18 cellular contexts compared by ENCODE assay signal in the genomic region with DNA sequence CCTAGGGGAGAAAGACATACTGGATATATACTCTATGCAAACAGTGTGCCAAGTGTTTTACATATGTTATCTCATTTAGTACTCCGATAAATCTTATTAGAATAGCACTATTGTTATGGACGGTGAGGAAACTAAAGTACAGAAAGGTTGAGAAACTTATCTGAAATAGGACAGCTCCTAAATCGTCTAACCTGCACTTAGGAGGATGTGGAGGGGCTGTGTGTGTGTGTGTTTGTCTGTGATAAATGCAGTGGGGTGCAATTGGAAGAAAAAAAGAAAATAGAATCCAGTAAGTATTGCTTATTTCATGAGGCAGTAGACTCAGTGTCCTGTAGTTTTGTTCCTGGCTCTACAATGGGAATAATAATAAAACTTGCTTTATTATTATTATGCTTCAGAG.
DNase-seq lines count a peak whose midpoint lies in the region; ATAC-seq, FAIRE-seq and TF ChIP-seq lines count a peak whose summit lies in the region.
"Had no signal": no experiment of that assay in that cellular context is flagged by ENCODE, and none has a peak within 500 bp of the region (broad histone marks: within the 10 kb centered on the region; RNA-seq: fewer than 3 reads in every experiment).

No MANE protein-coding gene starts in this region.

- DNase-seq in activated CD8-positive, alpha-beta T cell treated with anti-CD3 and anti-CD28 coated beads, Interleukin-2, amount 10 ng/mL, durations not matched to agents 7 days and 5 days, result no peak
- DNase-seq in activated CD8-positive, alpha-beta T cell treated with anti-CD3 and anti-CD28 coated beads for 36 hours, result no peak
- DNase-seq in A549 (ENCODE audit: low read depth in 1 of 2, low spot score in 1 of 2), result no peak
- no peak for DNase-seq in MM.1S
- no peak for DNase-seq in central memory CD8-positive, alpha-beta T cell (ENCODE audit: low spot score in 2 of 2)
- DNase-seq in NCI-H1436 (lab: John Stamatoyannopoulos, UW), result no peak
- DNase-seq in stimulated activated CD4-positive, alpha-beta T cell treated with anti-CD3 and anti-CD28 coated beads, Interleukin-1b, Interleukin-23, amount 100 ng/mL, for 48 hours, result no peak
- DNase-seq: AML-193, GF-D8, GM23248, MG63, NCI-H1105, NCI-H187, NCI-H748 treated with DMSO at 0.1 percent for 48 hours had no signal

- no peak for TF ChIP-seq POLR2A in A549 (IDR thresholded peaks at IDR 0.05; ENCODE audit: low read length)

- POLR2A ChIA-PET in activated CD8-positive, alpha-beta T cell treated with anti-CD3 and anti-CD28 coated beads, Interleukin-2, amount 10 ng/mL, durations not matched to agents 7 days and 5 days (lab: Charles Lee), result interaction anchor here (0.6 to 1.1 kb wide), 4 partner anchors 46 to 441 kb away, joined by 3 to 7 read pairs (median 4); a partner anchor contains a TSS
- POLR2A ChIA-PET in activated CD8-positive, alpha-beta T cell treated with anti-CD3 and anti-CD28 coated beads for 36 hours (lab: Charles Lee), result no interaction called here
- POLR2A ChIA-PET in A549 (lab: Yijun Ruan, JAX), result no interaction called here

- no peak overlapping the region for H3K4me3 ChIP-seq in A549
- no peak overlapping the region for H3K4me3 ChIP-seq in MM.1S (ENCODE audit: low read length)
- H3K4me3 ChIP-seq: GM23248, MG63 had no signal

- ATAC-seq in activated CD8-positive, alpha-beta T cell treated with anti-CD3 and anti-CD28 coated beads, Interleukin-2, amount 10 ng/mL, durations not matched to agents 7 days and 5 days, result no peak
- ATAC-seq in activated CD8-positive, alpha-beta T cell treated with anti-CD3 and anti-CD28 coated beads for 36 hours, result no peak
- ATAC-seq in A549, result no peak
- no peak for ATAC-seq in central memory CD8-positive, alpha-beta T cell (replicated peaks; ENCODE audit: extremely low read depth, poor library complexity, severe bottlenecking)
- ATAC-seq: HCT116, HepG2, Panc1 had no signal

- peaks cover 46% of the 10 kb centered on the region for H3K4me1 ChIP-seq in A549
- H3K4me1 ChIP-seq in MM.1S (ENCODE audit: low read length), result peaks cover 25% of the 10 kb centered on the region

- intact Hi-C loops in activated CD8-positive, alpha-beta T cell treated with anti-CD3 and anti-CD28 coated beads for 36 hours (cut with micrococcal nuclease), result no loop called here

- peaks cover 2% of the 10 kb centered on the region for H3K36me3 Mint-ChIP-seq in activated CD8-positive, alpha-beta T cell treated with anti-CD3 and anti-CD28 coated beads, Interleukin-2, amount 10 ng/mL, durations not matched to agents 7 days and 5 days (ENCODE audit: low read depth)
- H3K36me3 Mint-ChIP-seq in activated CD8-positive, alpha-beta T cell treated with anti-CD3 and anti-CD28 coated beads for 36 hours (ENCODE audit: low read depth), result peaks cover 1% of the 10 kb centered on the region
- H3K36me3 Mint-ChIP-seq in central memory CD8-positive, alpha-beta T cell (ENCODE audit: insufficient read depth), result no peaks in the 10 kb centered on the region

- H3K9ac ChIP-seq in MM.1S (ENCODE audit: low read length), result no peak overlapping the region
- H3K9ac ChIP-seq: GM23248 had no signal

- H3K79me2 ChIP-seq in MM.1S (ENCODE audit: low read length), result no peaks in the 10 kb centered on the region

- TF ChIP-seq CTCF in activated CD8-positive, alpha-beta T cell treated with anti-CD3 and anti-CD28 coated beads for 36 hours (IDR thresholded peaks at IDR 0.05), result no peak
- TF ChIP-seq CTCF in A549 (IDR thresholded peaks at IDR 0.05), result no peak
- no peak for TF ChIP-seq CTCF in MM.1S (IDR thresholded peaks at IDR 0.05; ENCODE audit: low read length)

- TF ChIP-seq RAD21 in A549 (conservative IDR thresholded peaks at IDR 0.05 in 1 of 2, IDR thresholded peaks at IDR 0.05 in 1 of 2), result no peak

- no peaks in the 10 kb centered on the region for H4K20me1 ChIP-seq in MM.1S (ENCODE audit: insufficient read depth, low read length)

- H3K27ac Mint-ChIP-seq in activated CD8-positive, alpha-beta T cell treated with anti-CD3 and anti-CD28 coated beads, Interleukin-2, amount 10 ng/mL, durations not matched to agents 7 days and 5 days, result peak overlapping the region; percentile 74
- H3K27ac Mint-ChIP-seq in activated CD8-positive, alpha-beta T cell treated with anti-CD3 and anti-CD28 coated beads for 36 hours, result no peak overlapping the region
- peak overlapping the region; percentile 0 for H3K27ac Mint-ChIP-seq in central memory CD8-positive, alpha-beta T cell (ENCODE audit: low read depth)

- H3K27ac ChIP-seq in A549, result peak overlapping the region; percentile 26 to 74; a peak in 5 of 6 replicates
- H3K27ac ChIP-seq in MM.1S (ENCODE audit: low read length), result no peak overlapping the region
- H3K27ac ChIP-seq: GM23248 had no signal

- no peak for TF ChIP-seq EP300 in A549 (IDR thresholded peaks at IDR 0.05)

- no peaks in the 10 kb centered on the region for H3K9me2 ChIP-seq in MM.1S (replicated peaks; ENCODE audit: insufficient read depth, low read length)

- no peak for FAIRE-seq in A549 (lab: Jason Lieb, UNC)
- FAIRE-seq: GM19239, HepG2 had no signal

- no peaks in the 10 kb centered on the region for H3K27me3 Mint-ChIP-seq in activated CD8-positive, alpha-beta T cell treated with anti-CD3 and anti-CD28 coated beads, Interleukin-2, amount 10 ng/mL, durations not matched to agents 7 days and 5 days (ENCODE audit: low read depth)
- H3K27me3 Mint-ChIP-seq in activated CD8-positive, alpha-beta T cell treated with anti-CD3 and anti-CD28 coated beads for 36 hours, result no peaks in the 10 kb centered on the region
- no peaks in the 10 kb centered on the region for H3K27me3 Mint-ChIP-seq in central memory CD8-positive, alpha-beta T cell

- H3K9me3 ChIP-seq in A549 (no peaks in the 10 kb centered on the region), MM.1S (replicated peaks; ENCODE audit: insufficient read depth, low read length) (no peaks in the 10 kb centered on the region)
- H3K9me3 ChIP-seq: MG63 had no signal

- H3K9me3 Mint-ChIP-seq in activated CD8-positive, alpha-beta T cell treated with anti-CD3 and anti-CD28 coated beads, Interleukin-2, amount 10 ng/mL, durations not matched to agents 7 days and 5 days (ENCODE audit: insufficient read depth), result no peaks in the 10 kb centered on the region
- peaks cover 5% of the 10 kb centered on the region for H3K9me3 Mint-ChIP-seq in activated CD8-positive, alpha-beta T cell treated with anti-CD3 and anti-CD28 coated beads for 36 hours
- H3K9me3 Mint-ChIP-seq in central memory CD8-positive, alpha-beta T cell, result no peaks in the 10 kb centered on the region

- peaks cover 11% of the 10 kb centered on the region for H3F3A ChIP-seq in MM.1S (ENCODE audit: insufficient read depth, low read length)

- peak overlapping the region; percentile 8; the same call in 1 of the 2 replicates for H2AFZ ChIP-seq in MM.1S (ENCODE audit: low read length)
- H2AFZ ChIP-seq: GM23248 had no signal

- H3K4me2 ChIP-seq in A549, result no peak overlapping the region
- 0 out of 2 replicates have a peak overlapping the region, but pooled peaks have one; percentile 13 for H3K4me2 ChIP-seq in MM.1S (ENCODE audit: low read depth, low read length)

- H3K36me3 ChIP-seq in MM.1S (replicated peaks; ENCODE audit: insufficient read depth, low read length), result no peaks in the 10 kb centered on the region
- H3K36me3 ChIP-seq: MG63 had no signal

- no peak overlapping the region for H3K4me3 Mint-ChIP-seq in activated CD8-positive, alpha-beta T cell treated with anti-CD3 and anti-CD28 coated beads, Interleukin-2, amount 10 ng/mL, durations not matched to agents 7 days and 5 days
- H3K4me3 Mint-ChIP-seq in activated CD8-positive, alpha-beta T cell treated with anti-CD3 and anti-CD28 coated beads for 36 hours, result no peak overlapping the region
- H3K4me3 Mint-ChIP-seq in central memory CD8-positive, alpha-beta T cell, result no peak overlapping the region

- H3K4me1 Mint-ChIP-seq in activated CD8-positive, alpha-beta T cell treated with anti-CD3 and anti-CD28 coated beads, Interleukin-2, amount 10 ng/mL, durations not matched to agents 7 days and 5 days (ENCODE audit: low read depth), result peaks cover 34% of the 10 kb centered on the region
- peaks cover 45% of the 10 kb centered on the region for H3K4me1 Mint-ChIP-seq in activated CD8-positive, alpha-beta T cell treated with anti-CD3 and anti-CD28 coated beads for 36 hours (ENCODE audit: low read depth)
- H3K4me1 Mint-ChIP-seq in central memory CD8-positive, alpha-beta T cell, result peaks cover 6% of the 10 kb centered on the region

- H3K27me3 ChIP-seq in MM.1S (replicated peaks; ENCODE audit: insufficient read depth, low read length), result no peaks in the 10 kb centered on the region
- H3K27me3 ChIP-seq: MG63 had no signal

- 74% methylated on average over 3 of the region's 3 CpGs for WGBS in A549 (ENCODE audit: missing lambda C conversion rate)

- CTCF ChIA-PET in activated CD8-positive, alpha-beta T cell treated with anti-CD3 and anti-CD28 coated beads, Interleukin-2, amount 10 ng/mL, durations not matched to agents 7 days and 5 days (lab: Charles Lee), result interaction anchor here (1.0 to 1.8 kb wide), 4 partner anchors 13 to 107 kb away, joined by 3 to 5 read pairs (median 4); no protein-coding TSS in a partner anchor
- CTCF ChIA-PET in activated CD8-positive, alpha-beta T cell treated with anti-CD3 and anti-CD28 coated beads for 36 hours (lab: Charles Lee), result no interaction called here
- CTCF ChIA-PET in A549 (lab: Yijun Ruan, JAX), result interaction anchor here (1.5 to 1.8 kb wide), 2 partner anchors 11 to 165 kb away, joined by 3 to 6 read pairs; no protein-coding TSS in a partner anchor

TF ChIP-seq in A549, 52 proteins besides CTCF, POLR2A, EP300 and RAD21:
- no peak for TF ChIP-seq NR3C1 (IDR thresholded peaks at IDR 0.05)
- TF ChIP-seq, protein P1, sequence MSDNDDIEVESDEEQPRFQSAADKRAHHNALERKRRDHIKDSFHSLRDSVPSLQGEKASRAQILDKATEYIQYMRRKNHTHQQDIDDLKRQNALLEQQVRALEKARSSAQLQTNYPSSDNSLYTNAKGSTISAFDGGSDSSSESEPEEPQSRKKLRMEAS (IDR thresholded peaks at IDR 0.05), result no peak
- TF ChIP-seq, protein P2, sequence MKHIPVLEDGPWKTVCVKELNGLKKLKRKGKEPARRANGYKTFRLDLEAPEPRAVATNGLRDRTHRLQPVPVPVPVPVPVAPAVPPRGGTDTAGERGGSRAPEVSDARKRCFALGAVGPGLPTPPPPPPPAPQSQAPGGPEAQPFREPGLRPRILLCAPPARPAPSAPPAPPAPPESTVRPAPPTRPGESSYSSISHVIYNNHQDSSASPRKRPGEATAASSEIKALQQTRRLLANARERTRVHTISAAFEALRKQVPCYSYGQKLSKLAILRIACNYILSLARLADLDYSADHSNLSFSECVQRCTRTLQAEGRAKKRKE (CRISPR knock-in tag; IDR thresholded peaks at IDR 0.05; ENCODE audit: low read depth), result no peak
- TF ChIP-seq POLR2AphosphoS2 (conservative IDR thresholded peaks at IDR 0.05; ENCODE audit: low read length), result no peak
- no peak for TF ChIP-seq HEYL (CRISPR knock-in tag; IDR thresholded peaks at IDR 0.05)
- no peak for TF ChIP-seq FOSB (CRISPR knock-in tag; IDR thresholded peaks at IDR 0.05)
- TF ChIP-seq FOXS1 (CRISPR knock-in tag; IDR thresholded peaks at IDR 0.05), result no peak
- no peak for TF ChIP-seq ZNF302 (CRISPR knock-in tag; IDR thresholded peaks at IDR 0.05)
- no peak for TF ChIP-seq NFE2L2 (conservative IDR thresholded peaks at IDR 0.05; ENCODE audit: low read length)
- TF ChIP-seq CHD2 (IDR thresholded peaks at IDR 0.05; ENCODE audit: low read length, partially characterized antibody), result no peak
TF ChIP-seq in A549: peak in this region for 0.
